ENCODE assay signal across 22 cellular contexts in genomic region chrX:9853307-9853706, GRCh38.
"Had no signal": no experiment of that assay in that cellular context is flagged by ENCODE, and none has a peak within 500 bp of the region (broad histone marks: within the 10 kb centered on the region; RNA-seq: fewer than 3 reads in every experiment).

No MANE protein-coding gene starts in this region.

- H3K36me3 ChIP-seq: heart right ventricle, pancreas, prostate gland, spleen, stomach, thyroid gland, upper lobe of right lung, vagina had no signal

- H3K9me3 ChIP-seq: heart right ventricle, pancreas, prostate gland, spleen, stomach, thyroid gland, upper lobe of right lung, vagina had no signal

- H3K4me3 Mint-ChIP-seq: dendritic cell treated with granulocyte-macrophage colony-stimulating factor and Interleukin-4, amounts not matched to agents 40 ng/mL and 50 ng/mL, for 4 days; natural killer cell treated with Interleukin-12 subunit alpha and Interleukin-12 subunit beta and Interleukin-15 and Interleukin-18, amount 100 ng/mL, for 72 hours had no signal

- H3K27ac ChIP-seq: heart right ventricle, pancreas, prostate gland, spleen, stomach, thyroid gland, upper lobe of right lung, vagina had no signal

- H3K4me3 ChIP-seq: heart right ventricle, pancreas, prostate gland, spleen, stomach, thyroid gland, upper lobe of right lung, vagina had no signal

- DNase-seq: cerebellar nuclear complex; heart right ventricle; hypothalamus; left colon; left ventricle myocardium superior; midbrain; occipital lobe; pancreas; retina; spleen; stimulated activated CD4-positive, alpha-beta T cell treated with anti-CD3 and anti-CD28 coated beads, Interleukin-15, amount 100 ng/mL, for 24 hours; stimulated activated CD4-positive, alpha-beta T cell treated with anti-CD3 and anti-CD28 coated beads, Interleukin-1b, Interleukin-23, amount 100 ng/mL, for 48 hours; stimulated activated naive CD4-positive, alpha-beta T cell; stomach; substantia nigra; thyroid gland; upper lobe of right lung had no signal

- H3K27me3 ChIP-seq: pancreas, stomach, thyroid gland, upper lobe of right lung, vagina had no signal

- H3K9me3 Mint-ChIP-seq: dendritic cell treated with granulocyte-macrophage colony-stimulating factor and Interleukin-4, amounts not matched to agents 40 ng/mL and 50 ng/mL, for 4 days; natural killer cell treated with Interleukin-12 subunit alpha and Interleukin-12 subunit beta and Interleukin-15 and Interleukin-18, amount 100 ng/mL, for 72 hours had no signal

- H3K4me1 ChIP-seq: heart right ventricle, pancreas, prostate gland, spleen, stomach, thyroid gland, upper lobe of right lung, vagina had no signal

- H3K36me3 Mint-ChIP-seq: natural killer cell treated with Interleukin-12 subunit alpha and Interleukin-12 subunit beta and Interleukin-15 and Interleukin-18, amount 100 ng/mL, for 72 hours had no signal

- H3K27ac Mint-ChIP-seq: dendritic cell treated with granulocyte-macrophage colony-stimulating factor and Interleukin-4, amounts not matched to agents 40 ng/mL and 50 ng/mL, for 4 days; natural killer cell treated with Interleukin-12 subunit alpha and Interleukin-12 subunit beta and Interleukin-15 and Interleukin-18, amount 100 ng/mL, for 72 hours had no signal

- ATAC-seq: heart right ventricle; left colon; left ventricle myocardium superior; natural killer cell treated with Interleukin-12 subunit alpha and Interleukin-12 subunit beta and Interleukin-15 and Interleukin-18, amount 100 ng/mL, for 72 hours; pancreas; sciatic nerve; upper lobe of right lung had no signal
